Comparison of ENCODE assay signal across 1 cellular context in genomic region chr2:73031725-73032701, GRCh38.
TF ChIP-seq lines count a peak whose summit lies in the region.

No MANE protein-coding gene starts in this region.

TF ChIP-seq in WTC11, 78 proteins besides CTCF, POLR2A, EP300 and RAD21 (continued from another document):
- no peak for TF ChIP-seq ZSCAN18 (CRISPR knock-in tag; IDR thresholded peaks at IDR 0.05)
TF ChIP-seq in WTC11: peak in this region for 1.
